19 cellular contexts compared by ENCODE assay signal in genomic region chr1:95230768-95231191, GRCh38. TPM values are rescaled to one million over a fixed set of nuclear protein-coding genes. Genes with fewer than 3 reads are reported as not detected.
DNase-seq lines count a peak whose midpoint lies in the region; ATAC-seq and TF ChIP-seq lines count a peak whose summit lies in the region.
"Had no signal": no experiment of that assay in that cellular context is flagged by ENCODE, and none has a peak within 500 bp of the region (broad histone marks: within the 10 kb centered on the region; RNA-seq: fewer than 3 reads in every experiment).

No MANE protein-coding gene starts in this region.

- H3K27me3 Mint-ChIP-seq in nephron (ENCODE audit: low read depth) (peaks cover 6% of the 10 kb centered on the region), type B pancreatic cell (no peaks in the 10 kb centered on the region), immature natural killer cell (ENCODE audit: low read depth in 3 of 3) (peaks cover 7 to 21% (median 13%) of the 10 kb centered on the region in 3 donors)

- H3K9me3 Mint-ChIP-seq in nephron (no peaks in the 10 kb centered on the region), type B pancreatic cell (peaks cover 8% of the 10 kb centered on the region), immature natural killer cell (no peaks in the 10 kb centered on the region)
- H3K9me3 Mint-ChIP-seq: H9 had no signal

- no peak overlapping the region for H3K4me3 ChIP-seq in heart left ventricle
- H3K4me3 ChIP-seq: GM12878 had no signal

- H3K4me3 Mint-ChIP-seq in nephron (peak overlapping the region in 1 of 3 experiments; percentile 64), type B pancreatic cell (no peak overlapping the region), immature natural killer cell (no peak overlapping the region)
- H3K4me3 Mint-ChIP-seq: H9 had no signal

- POLR2A ChIA-PET in RWPE1 (lab: Yijun Ruan, JAX; ENCODE audit: low non-redundant PET) = no interaction called here

- DNase-seq in Right ventricle myocardium inferior (ENCODE audit: missing footprints) (peak; percentile 65), cardiac septum (ENCODE audit: low spot score) (no peak), heart left ventricle (peak in 1 of 5 donors; percentile 38), type B pancreatic cell (ENCODE audit: extremely low spot score, unreplicated experiment) (no peak), immature natural killer cell (no peak), RWPE1 (ENCODE audit: low spot score) (no peak)
- no peak for DNase-seq in stimulated activated naive CD4-positive, alpha-beta T cell (lab: John Stamatoyannopoulos, UW)
- DNase-seq: AML-193, DMS 273 treated with DMSO at 0.1 percent for 48 hours, H9, IMR-90, NCI-H1436, NCI-H1930, NCI-H345, NCI-H524 treated with DMSO at 0.1 percent for 48 hours had no signal

- H3K27ac Mint-ChIP-seq in nephron (peak overlapping the region; percentile 13 to 21 (median 14)), type B pancreatic cell (peak overlapping the region; percentile 14), immature natural killer cell (no peak overlapping the region)
- H3K27ac Mint-ChIP-seq: H9 had no signal

- no peaks in the 10 kb centered on the region for H3K27me3 ChIP-seq in heart left ventricle

- CTCF ChIA-PET in RWPE1 (lab: Yijun Ruan, JAX) = interaction anchor here (0.6 kb wide), 1 partner anchor 1817 kb away, joined by 3 read pairs; no protein-coding TSS in a partner anchor

- H3K36me3 Mint-ChIP-seq in nephron (ENCODE audit: low read depth) = peaks cover 3% of the 10 kb centered on the region
- H3K36me3 Mint-ChIP-seq in type B pancreatic cell = peaks cover 3% of the 10 kb centered on the region
- peaks cover 0 to 5% (median 0%) of the 10 kb centered on the region in 3 donors for H3K36me3 Mint-ChIP-seq in immature natural killer cell

- TF ChIP-seq CTCF in heart left ventricle (IDR thresholded peaks at IDR 0.05) (no peak), nephron (IDR thresholded peaks at IDR 0.05; ENCODE audit: unreplicated experiment in 3 of 3) (no peak), type B pancreatic cell (conservative IDR thresholded peaks at IDR 0.05) (no peak), RWPE1 (conservative IDR thresholded peaks at IDR 0.05; ENCODE audit: low read depth) (no peak)

- ATAC-seq in Right ventricle myocardium inferior (peak; percentile 29), heart left ventricle (peak; percentile 10 to 49 (median 18))
- ATAC-seq: GM12878 had no signal

- H3K27ac ChIP-seq in heart left ventricle (peak overlapping the region in 8 of 12 donors; percentile 33 to 97 (median 90)), RWPE1 (no peak overlapping the region)
- H3K27ac ChIP-seq: 22Rv1, HL-60 had no signal

- WGBS in heart left ventricle, 4 donors = 54 to 69% (median 60%) methylated on average over 3 of the region's 3 CpGs

- H3K4me1 ChIP-seq in heart left ventricle = peaks cover 0 to 64% (median 26%) of the 10 kb centered on the region in 12 donors

- no peaks in the 10 kb centered on the region for H3K36me3 ChIP-seq in heart left ventricle

- H3K9me3 ChIP-seq in heart left ventricle = no peaks in the 10 kb centered on the region

- TF ChIP-seq POLR2A in heart left ventricle (IDR thresholded peaks at IDR 0.05) = no peak

- intact Hi-C loops in Right ventricle myocardium inferior (cut with DNase I) = no loop called here
- intact Hi-C loops in cardiac septum (cut with DNase I) = loop anchor here (5.0 kb wide), 1 partner anchor 378 kb away; no protein-coding TSS in a partner anchor
- intact Hi-C loops in heart left ventricle (cut with DNase I) = loop anchor here in 6 of 10 donors (5.0 to 10.0 kb wide), 9 partner anchors 33 to 813 kb away; partner anchors contain the start of genes TLCD4 (in 3 of the 6), ABCD3 (in 1 of the 6) and ALG14 (in 1 of the 6)

- H3K4me1 Mint-ChIP-seq in nephron (peaks cover 36% of the 10 kb centered on the region), type B pancreatic cell (ENCODE audit: unreplicated experiment) (peaks cover 16% of the 10 kb centered on the region), immature natural killer cell (peaks cover 16 to 20% of the 10 kb centered on the region in 2 donors)

RNA-seq across cellular contexts. Expression of gene RWDD3, which starts 3.2 kb away (rescaled TPM):
- total RNA-seq in Right ventricle myocardium inferior (16.4 TPM), cardiac septum (24.8 TPM), heart left ventricle (10 to 100 TPM in 7 of 9 donors, 1 to 10 TPM in 2; 8.9 to 24.8 (median 14.8) TPM), type B pancreatic cell (ENCODE audit: low replicate concordance) (17.0 and 19.8 TPM in 2 replicates)
- polyA plus RNA-seq in heart left ventricle (10 to 100 TPM; 11.2 to 41.1 TPM), immature natural killer cell (10 to 100 TPM; 26.4 to 40.3 (median 31.9) TPM)

Comparison
In these comparisons a context has a peak if more than half of its experiments do, and no peak if none do; other contexts are left out.
1. H3K27ac Mint-ChIP-seq: peak in nephron (3 of 3) and type B pancreatic cell (single experiment); none in immature natural killer cell (0 of 6).